Comparison of ENCODE assay signal across 8 cellular contexts in genomic region chr1:94417962-94418663, GRCh38. TPM values are rescaled to one million over a fixed set of nuclear protein-coding genes. Genes with fewer than 3 reads are reported as not detected.
DNase-seq lines count a peak whose midpoint lies in the region; ATAC-seq and TF ChIP-seq lines count a peak whose summit lies in the region.

Gene ABCD3, plus strand, starts transcription at chr1:94418389. Its CDS starts 90 bp downstream, at chr1:94418479.

- H3K9me3 ChIP-seq in right cardiac atrium (ENCODE audit: control insufficient read depth, low read length) (no peaks in the 10 kb centered on the region), uterus (no peaks in the 10 kb centered on the region)

- ATAC-seq in GM18505 (IDR thresholded peaks at IDR 0.05; ENCODE audit: unreplicated experiment) = peak; percentile 96
- peak; percentile 99 for ATAC-seq in HG02970 (IDR thresholded peaks at IDR 0.05; ENCODE audit: low FRiP score, unreplicated experiment)
- peak; percentile 98 to 99 for ATAC-seq in right cardiac atrium

- peak within 1 kb of the TSS; percentile 96 for H3K27ac ChIP-seq in right cardiac atrium (ENCODE audit: low read length)
- H3K27ac ChIP-seq in uterus = peak within 1 kb of the TSS; percentile 87 to 92

- H3K27me3 ChIP-seq in right cardiac atrium (ENCODE audit: control insufficient read depth, insufficient read depth) (no peaks in the 10 kb centered on the region), uterus (no peaks in the 10 kb centered on the region)

- under 1% methylated on average over 85 of the region's 85 CpGs for WGBS in right cardiac atrium

- TF ChIP-seq POLR2A in GM18505 (IDR thresholded peaks at IDR 0.05; ENCODE audit: borderline replicate concordance, extremely low read depth, insufficient read depth, insufficient read length) = peak; percentile 87
- TF ChIP-seq POLR2A in uterus (IDR thresholded peaks at IDR 0.05) = peak; percentile 90 to 91

- intact Hi-C loops in T-helper 2 cell treated with Interferon-gamma antibody and Interleukin-4, amounts not matched to agents 100 ng/mL and 5 ng/mL, for 36 hours (cut with micrococcal nuclease) = loop anchor here (1.0 to 10.0 kb wide), 8 partner anchors 33 to 1071 kb away; partner anchors contain the start of genes ALG14, ARHGAP29, DR1 and GCLM
- intact Hi-C loops in right cardiac atrium (cut with DNase I) = no loop called here
- intact Hi-C loops in uterus (cut with DNase I; ENCODE audit: low total_unique reads) = no loop called here

- TF ChIP-seq CTCF in uterus (IDR thresholded peaks at IDR 0.05) = no peak

- H3K4me3 ChIP-seq in right cardiac atrium (ENCODE audit: low read length) (peak within 1 kb of the TSS; percentile 68), uterus (peak within 1 kb of the TSS; percentile 81 to 87)

- DNase-seq in NCI-H1930 (lab: John Stamatoyannopoulos, UW) (peak; percentile 91 to 94), anterior cingulate cortex (lab: John Stamatoyannopoulos, UW) (peak; percentile 59 to 97 (median 94)), right cardiac atrium (peak; percentile 98 to 99 (median 99)), putamen (ENCODE audit: low spot score) (peak; percentile 97), uterus (peak; percentile 98 to 99)

- peaks cover 2% of the 10 kb centered on the region for H3K4me1 ChIP-seq in right cardiac atrium (ENCODE audit: control insufficient read depth, insufficient read depth, low read length)
- H3K4me1 ChIP-seq in uterus = peaks cover 3 to 5% of the 10 kb centered on the region in 2 donors

- H3K36me3 ChIP-seq in uterus = no peaks in the 10 kb centered on the region

RNA-seq across cellular contexts. Expression of gene ABCD3, which starts in this region (rescaled TPM):
- total RNA-seq in T-helper 2 cell treated with Interferon-gamma antibody and Interleukin-4, amounts not matched to agents 100 ng/mL and 5 ng/mL, for 36 hours = 32.1 and 32.4 TPM in 2 replicates
- total RNA-seq in right cardiac atrium = 10 to 100 TPM; 53.9 to 62.0 (median 56.9) TPM
- polyA plus RNA-seq in right cardiac atrium = 24.4 TPM
- total RNA-seq in uterus = 10 to 100 TPM; 18.4 to 53.2 (median 30.7) TPM

Comparison
In these comparisons a context has a peak if more than half of its experiments do, and no peak if none do; other contexts are left out.
1. Peak in every context shown above with its lines: DNase-seq, ATAC-seq, H3K4me3 ChIP-seq and H3K27ac ChIP-seq.